In the genomic region with DNA sequence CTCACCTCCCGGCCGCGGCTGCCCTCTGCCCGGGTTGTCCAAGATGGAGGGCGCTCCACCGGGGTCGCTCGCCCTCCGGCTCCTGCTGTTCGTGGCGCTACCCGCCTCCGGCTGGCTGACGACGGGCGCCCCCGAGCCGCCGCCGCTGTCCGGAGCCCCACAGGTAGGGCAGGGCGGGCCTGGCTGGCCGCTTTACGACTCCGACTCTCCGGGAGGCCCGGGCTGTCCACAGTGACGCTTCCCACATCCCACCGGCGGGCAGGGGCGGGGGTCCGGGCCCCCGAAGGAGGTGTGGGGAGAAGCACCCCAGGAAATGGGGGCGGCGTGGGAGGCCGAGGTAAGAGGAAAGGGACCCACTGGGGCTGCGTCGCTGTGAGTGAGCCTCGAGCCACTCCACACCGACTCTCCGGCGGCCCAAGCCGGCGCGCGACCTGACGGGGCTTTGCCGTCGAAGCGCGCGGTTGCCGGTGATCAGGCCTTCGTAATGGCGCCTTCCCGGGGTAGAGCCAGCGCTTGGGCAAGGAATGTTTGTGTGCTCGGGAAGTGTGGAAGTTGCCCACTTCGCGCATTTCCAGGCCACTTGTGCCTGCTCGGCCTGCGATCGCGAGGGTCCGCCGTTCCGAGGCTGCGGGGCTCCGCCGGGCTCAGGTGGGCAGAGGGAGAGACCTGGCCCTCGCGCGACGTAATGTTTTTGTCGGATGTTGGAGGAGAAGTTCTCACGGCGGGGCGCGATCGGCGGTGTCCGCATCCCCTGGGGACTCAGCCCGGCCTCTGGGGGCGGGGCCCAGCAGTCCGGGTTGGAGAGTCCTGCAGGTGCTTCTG, we compare ENCODE assay signal across 8 cellular contexts. TPM values are rescaled to one million over a fixed set of nuclear protein-coding genes. Genes with fewer than 3 reads are reported as not detected.
DNase-seq lines count a peak whose midpoint lies in the region; ATAC-seq and TF ChIP-seq lines count a peak whose summit lies in the region.

A gene with protein sequence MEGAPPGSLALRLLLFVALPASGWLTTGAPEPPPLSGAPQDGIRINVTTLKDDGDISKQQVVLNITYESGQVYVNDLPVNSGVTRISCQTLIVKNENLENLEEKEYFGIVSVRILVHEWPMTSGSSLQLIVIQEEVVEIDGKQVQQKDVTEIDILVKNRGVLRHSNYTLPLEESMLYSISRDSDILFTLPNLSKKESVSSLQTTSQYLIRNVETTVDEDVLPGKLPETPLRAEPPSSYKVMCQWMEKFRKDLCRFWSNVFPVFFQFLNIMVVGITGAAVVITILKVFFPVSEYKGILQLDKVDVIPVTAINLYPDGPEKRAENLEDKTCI (plus strand): TSS at position 4 of the 822 bp plus-strand sequence. CDS start 40 bp downstream, at position 44.

- H3K9me3 ChIP-seq in gastroesophageal sphincter: no peaks in the 10 kb centered on the region
- no peaks in the 10 kb centered on the region for H3K9me3 ChIP-seq in tibial nerve

- no peaks in the 10 kb centered on the region for H3K27me3 ChIP-seq in gastroesophageal sphincter
- no peaks in the 10 kb centered on the region for H3K27me3 ChIP-seq in tibial nerve

- 0% methylated on average over 1 of the region's 85 CpGs; no CpG with 5 or more reads in 1 of the 2 donors for WGBS in gastroesophageal sphincter (ENCODE audit: low coverage in 1 of 2), 2 donors
- 1% methylated on average over 34 to 60 of the region's 85 CpGs for WGBS in tibial nerve, 2 donors

- H3K4me3 ChIP-seq in gastroesophageal sphincter (peak within 1 kb of the TSS; percentile 84 to 95), tibial nerve (peak within 1 kb of the TSS; percentile 74 to 98 (median 88))

- no peak for TF ChIP-seq EP300 in gastroesophageal sphincter (IDR thresholded peaks at IDR 0.05)
- TF ChIP-seq EP300 in tibial nerve (IDR thresholded peaks at IDR 0.05): peak in 1 of 2 donors; percentile 62

- H3K27ac ChIP-seq in C4-2B (peak within 1 kb of the TSS; percentile 83), gastroesophageal sphincter (peak within 1 kb of the TSS; percentile 88 to 96 (median 92)), tibial nerve (peak within 1 kb of the TSS; percentile 68 to 94 (median 92))

- H3K36me3 ChIP-seq in gastroesophageal sphincter: no peaks in the 10 kb centered on the region
- no peaks in the 10 kb centered on the region for H3K36me3 ChIP-seq in tibial nerve

- TF ChIP-seq CTCF in C4-2B (conservative IDR thresholded peaks at IDR 0.05): no peak
- peak in 1 of 4 experiments; percentile 10 for TF ChIP-seq CTCF in gastroesophageal sphincter (IDR thresholded peaks at IDR 0.05)
- peak in 1 of 5 experiments; percentile 12 for TF ChIP-seq CTCF in tibial nerve (IDR thresholded peaks at IDR 0.05)

- H3K4me1 ChIP-seq in gastroesophageal sphincter (peaks cover 0 to 33% (median 0%) of the 10 kb centered on the region in 3 donors), tibial nerve (peaks cover 0 to 34% (median 8%) of the 10 kb centered on the region in 4 donors)

- TF ChIP-seq POLR2A in GM19193 (IDR thresholded peaks at IDR 0.05; ENCODE audit: extremely low read depth, insufficient read depth, insufficient read length): peak; percentile 63
- TF ChIP-seq POLR2A in gastroesophageal sphincter (IDR thresholded peaks at IDR 0.05): peak; percentile 33 to 51
- peak in 1 of 2 donors; percentile 61 for TF ChIP-seq POLR2A in tibial nerve (IDR thresholded peaks at IDR 0.05)

- ATAC-seq in HG03442 (IDR thresholded peaks at IDR 0.05; ENCODE audit: unreplicated experiment): peak; percentile 11
- ATAC-seq in gastroesophageal sphincter: peak; percentile 49

- peak; percentile 53 for DNase-seq in RKO (ENCODE audit: low spot score)
- DNase-seq in activated naive CD4-positive, alpha-beta T cell treated with Interleukin-2 at 50 U/mL for 16 hours: peak; percentile 66
- peak in 36 of 56 donors; percentile 11 to 76 (median 53) for DNase-seq in nucleus accumbens (lab: John Stamatoyannopoulos, UW)
- DNase-seq in tibial nerve (ENCODE audit: low spot score in 2 of 2): peak; percentile 16 to 18

RNA-seq across cellular contexts. Expression of the gene that starts here (rescaled TPM):
- total RNA-seq in gastroesophageal sphincter (10 to 100 TPM; 53.0 to 80.8 (median 62.4) TPM), tibial nerve (10 to 100 TPM; 36.6 to 64.5 (median 57.0) TPM)

Comparison
In these comparisons a context has a peak if more than half of its experiments do, and no peak if none do; other contexts are left out.
1. Peak in every context shown above with its lines: DNase-seq, ATAC-seq, H3K4me3 ChIP-seq and H3K27ac ChIP-seq.